10 cellular contexts compared by ENCODE assay signal in the genomic region with DNA sequence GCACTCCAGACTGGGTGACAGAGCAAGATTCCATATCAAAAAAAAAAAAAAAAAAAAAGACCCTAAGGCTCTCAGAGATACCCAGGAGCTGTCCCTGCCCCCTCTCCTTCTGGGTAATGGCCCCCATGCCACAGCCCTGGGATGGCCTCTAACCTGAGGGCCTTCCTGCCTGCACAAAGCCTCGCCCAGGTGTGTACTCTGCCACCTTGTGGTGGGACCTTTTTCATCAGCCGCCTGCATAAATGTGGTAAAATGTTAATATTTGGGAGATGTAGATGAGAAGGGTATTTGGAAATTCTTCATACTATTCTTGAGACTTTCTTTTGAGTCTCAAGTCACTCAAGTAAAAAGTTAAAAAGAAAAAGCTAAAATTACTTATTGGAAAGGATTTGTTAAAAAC. TPM values are rescaled to one million over a fixed set of nuclear protein-coding genes. Genes with fewer than 3 reads are reported as not detected.
A peak's percentile ranks its signal among the peaks of the same experiment; 100 is the strongest.
DNase-seq lines count a peak whose midpoint lies in the region; ATAC-seq, FAIRE-seq and TF ChIP-seq lines count a peak whose summit lies in the region.
"Had no signal": no experiment of that assay in that cellular context is flagged by ENCODE, and none has a peak within 500 bp of the region (broad histone marks: within the 10 kb centered on the region; RNA-seq: fewer than 3 reads in every experiment).

No MANE protein-coding gene starts in this region.

- no peaks in the 10 kb centered on the region for H3K9me1 ChIP-seq in keratinocyte (ENCODE audit: control insufficient read depth, extremely low read depth, insufficient read depth, low read length)

- dilution Hi-C loops in keratinocyte (cut with MboI; ENCODE audit: extremely low pct_ligation_motif_present, low sequenced_read_pairs): no loop called here

- peak; percentile 52 to 65 (median 57) for TF ChIP-seq CTCF in keratinocyte (optimal IDR thresholded peaks at IDR 0.05 in 1 of 3, IDR thresholded peaks at IDR 0.05 in 1 of 3, conservative IDR thresholded peaks at IDR 0.05 in 1 of 3; ENCODE audit: extremely low read depth in 1 of 3, insufficient read depth in 2 of 3, low read length in 3 of 3)

- H3K4me3 ChIP-seq in keratinocyte (ENCODE audit: control insufficient read depth in 2 of 3, extremely low read depth in 1 of 3, insufficient read depth in 2 of 3, low read depth in 1 of 3, low read length in 3 of 3): no peak overlapping the region
- H3K4me3 ChIP-seq: SJCRH30 had no signal

- H3K27ac ChIP-seq in keratinocyte (ENCODE audit: control insufficient read depth, insufficient read depth, low read length): no peak overlapping the region
- H3K27ac ChIP-seq: SJCRH30 had no signal

- FAIRE-seq in keratinocyte (lab: Jason Lieb, UNC): no peak

- H3K4me1 ChIP-seq in keratinocyte (ENCODE audit: control insufficient read depth, extremely low read depth, insufficient read depth, low read length): peaks cover 3% of the 10 kb centered on the region
- H3K4me1 ChIP-seq: SJCRH30 had no signal

- H4K20me1 ChIP-seq in keratinocyte (ENCODE audit: control insufficient read depth, extremely low read depth, insufficient read depth, low read length): no peaks in the 10 kb centered on the region

- no peaks in the 10 kb centered on the region for H3K36me3 ChIP-seq in keratinocyte (ENCODE audit: control insufficient read depth in 2 of 2, extremely low read depth in 1 of 2, insufficient read depth in 2 of 2, low read length in 2 of 2)
- H3K36me3 ChIP-seq: SJCRH30 had no signal

- H3K4me1 Mint-ChIP-seq in activated T-cell treated with anti-CD3 and anti-CD28 coated beads, Interleukin-2, amount 50 U/mL, for 4 hours (ENCODE audit: low read depth): peaks cover 37% of the 10 kb centered on the region

- no peaks in the 10 kb centered on the region for H3K79me2 ChIP-seq in keratinocyte (ENCODE audit: control insufficient read depth, insufficient read depth, low read length)

- DNase-seq in EL (peak; percentile 13), M059J (ENCODE audit: low read depth) (peak; percentile 24), keratinocyte (ENCODE audit: low read depth, low spot score) (no peak), hippocampal formation (lab: John Stamatoyannopoulos, UW) (no peak)
- peak; percentile 38 for DNase-seq in activated T-cell treated with anti-CD3 and anti-CD28 coated beads, Interleukin-2, amount 50 U/mL, for 4 hours

- H3K9ac ChIP-seq in keratinocyte (ENCODE audit: control insufficient read depth, extremely low read depth, insufficient read depth, low read length): no peak overlapping the region

- no peaks in the 10 kb centered on the region for H3K9me3 Mint-ChIP-seq in activated T-cell treated with anti-CD3 and anti-CD28 coated beads, Interleukin-2, amount 50 U/mL, for 4 hours

- H3K36me3 Mint-ChIP-seq in activated T-cell treated with anti-CD3 and anti-CD28 coated beads, Interleukin-2, amount 50 U/mL, for 4 hours (ENCODE audit: insufficient read depth): peaks cover 4% of the 10 kb centered on the region

- no peaks in the 10 kb centered on the region for H3K27me3 ChIP-seq in keratinocyte (ENCODE audit: control insufficient read depth, extremely low read depth, insufficient read depth, low read length)

- no peak overlapping the region for H3K4me2 ChIP-seq in keratinocyte (ENCODE audit: control insufficient read depth, extremely low read depth, insufficient read depth, low read depth, low read length)

- H2AFZ ChIP-seq in keratinocyte (ENCODE audit: control insufficient read depth, low read length): no peak overlapping the region

- ATAC-seq in activated T-cell treated with anti-CD3 and anti-CD28 coated beads, Interleukin-2, amount 50 U/mL, for 4 hours: no peak
- ATAC-seq in GM21529 (IDR thresholded peaks at IDR 0.05; ENCODE audit: unreplicated experiment) (no peak), HG03175 (IDR thresholded peaks at IDR 0.05; ENCODE audit: unreplicated experiment) (no peak)
- ATAC-seq in activated CD4-positive, CD25-positive, alpha-beta regulatory T cell treated with anti-CD3 and anti-CD28 coated beads, Interleukin-2, amount 50 U/mL, for 24 hours: no peak
- ATAC-seq: left colon had no signal

- H3K27me3 Mint-ChIP-seq in activated T-cell treated with anti-CD3 and anti-CD28 coated beads, Interleukin-2, amount 50 U/mL, for 4 hours (ENCODE audit: low read depth): no peaks in the 10 kb centered on the region

- H3K4me3 Mint-ChIP-seq in activated T-cell treated with anti-CD3 and anti-CD28 coated beads, Interleukin-2, amount 50 U/mL, for 4 hours: no peak overlapping the region

- no peaks in the 10 kb centered on the region for H3K9me3 ChIP-seq in keratinocyte (ENCODE audit: control insufficient read depth, low read depth, low read length)
- H3K9me3 ChIP-seq: SJCRH30 had no signal

RNA-seq across cellular contexts. Expression of gene RNF216, which starts 46.3 kb away (rescaled TPM):
- total RNA-seq in M059J (2014; rRNA removed; shearing (Covaris generic)): 26.3 and 43.8 TPM in 2 replicates
- 10 to 100 TPM; 41.4 to 44.2 (median 43.7) TPM for total RNA-seq in activated T-cell treated with anti-CD3 and anti-CD28 coated beads, Interleukin-2, amount 50 U/mL, for 4 hours
- 12.4 to 23.6 TPM (median 15.4 TPM) in 3 replicates for polyA plus RNA-seq in keratinocyte
- polyA plus RNA-seq in keratinocyte (2011; ENCODE audit: low read depth): 21.6 TPM
- 13.1 and 15.1 TPM in 2 replicates for polyA plus RNA-seq in keratinocyte (2011; cell fraction: cytosol; rRNA removed)
- 28.5 and 30.0 TPM in 2 replicates for polyA plus RNA-seq in keratinocyte (2011; cell fraction: nucleus; rRNA removed)
- polyA plus RNA-seq in keratinocyte (2012; ENCODE audit: low replicate concordance): 9.2 and 17.1 TPM in 2 replicates
- 19.3 to 27.7 TPM (median 24.0 TPM) in 3 replicates for polyA minus RNA-seq in keratinocyte
- polyA minus RNA-seq in keratinocyte (2011; cell fraction: cytosol; rRNA and poly(A)+ RNA removed): 18.4 TPM
- polyA minus RNA-seq in keratinocyte (2011; cell fraction: nucleus; rRNA and poly(A)+ RNA removed): 25.0 and 42.5 TPM in 2 replicates

RNA-seq across cellular contexts. Expression of gene OCM, which starts 52.8 kb away (rescaled TPM):
- not detected in 2 replicates for total RNA-seq in M059J (2014; rRNA removed; shearing (Covaris generic))
- total RNA-seq in activated T-cell treated with anti-CD3 and anti-CD28 coated beads, Interleukin-2, amount 50 U/mL, for 4 hours: under 1 TPM in 1 of 3 donors, not detected in 2; 0.34 TPM
- not detected in 3 replicates for polyA plus RNA-seq in keratinocyte
- not detected for polyA plus RNA-seq in keratinocyte (2011; ENCODE audit: low read depth)
- polyA plus RNA-seq in keratinocyte (2011; cell fraction: cytosol; rRNA removed): not detected in 2 replicates
- 0.25 TPM in 1 of 2 replicates, not detected in the other for polyA plus RNA-seq in keratinocyte (2011; cell fraction: nucleus; rRNA removed)
- not detected in 2 replicates for polyA plus RNA-seq in keratinocyte (2012; ENCODE audit: low replicate concordance)
- polyA minus RNA-seq in keratinocyte: not detected in 3 replicates
- polyA minus RNA-seq in keratinocyte (2011; cell fraction: cytosol; rRNA and poly(A)+ RNA removed): not detected
- not detected in 2 replicates for polyA minus RNA-seq in keratinocyte (2011; cell fraction: nucleus; rRNA and poly(A)+ RNA removed)
- total RNA-seq: left colon, SJCRH30 had no signal

Comparison
In these comparisons a context has a peak if more than half of its experiments do, and no peak if none do; other contexts are left out.
1. DNase-seq: peak in EL (single experiment), M059J (single experiment) and activated T-cell treated with anti-CD3 and anti-CD28 coated beads, Interleukin-2, amount 50 U/mL, for 4 hours (single experiment); none in keratinocyte (single experiment) and hippocampal formation (0 of 2).